In genomic region chr11:7637447-7638157, GRCh38 we compare ENCODE assay signal across 10 cellular contexts. TPM values are rescaled to one million over a fixed set of nuclear protein-coding genes. Genes with fewer than 3 reads are reported as not detected.
DNase-seq lines count a peak whose midpoint lies in the region; ATAC-seq and TF ChIP-seq lines count a peak whose summit lies in the region.
"Had no signal": no experiment of that assay in that cellular context is flagged by ENCODE, and none has a peak within 500 bp of the region (broad histone marks: within the 10 kb centered on the region; RNA-seq: fewer than 3 reads in every experiment).

No MANE protein-coding gene starts in this region.

- CTCF ChIA-PET in BJ (lab: Yijun Ruan, JAX) = interaction anchor here (1.0 to 4.2 kb wide), 6 partner anchors 10 to 66 kb away, joined by 4 to 26 read pairs (median 6); no protein-coding TSS in a partner anchor

- H3K4me3 ChIP-seq in BJ (ENCODE audit: low read depth, low read length) (no peak overlapping the region), adipocyte (ENCODE audit: low read length) (no peak overlapping the region), skeletal muscle cell (ENCODE audit: low read depth, low read length) (no peak overlapping the region), smooth muscle cell (no peak overlapping the region)
- H3K4me3 ChIP-seq: right lobe of liver had no signal

- DNase-seq in BJ (ENCODE audit: low read depth) (peak; percentile 46), adipocyte (ENCODE audit: low read depth) (peak; percentile 81), fibroblast of the conjunctiva (ENCODE audit: low read depth) (peak; percentile 87), skeletal muscle cell (ENCODE audit: low read depth) (peak; percentile 23), HT-29 (ENCODE audit: low spot score) (no peak), smooth muscle cell (lab: John Stamatoyannopoulos, UW; ENCODE audit: unreplicated experiment) (no peak)
- DNase-seq in stimulated activated naive CD4-positive, alpha-beta T cell (lab: John Stamatoyannopoulos, UW) = no peak
- DNase-seq: COR-L47, right lobe of liver had no signal

- H3K79me2 ChIP-seq in smooth muscle cell (ENCODE audit: low read depth) = no peaks in the 10 kb centered on the region

- WGBS in smooth muscle cell (ENCODE audit: low lambda C conversion rate) = 61% methylated on average over 7 of the region's 7 CpGs

- no peaks in the 10 kb centered on the region for H3K9me3 ChIP-seq in adipocyte (ENCODE audit: control insufficient read depth, low read length)
- H3K9me3 ChIP-seq in smooth muscle cell (replicated peaks; ENCODE audit: low read depth) = no peaks in the 10 kb centered on the region
- H3K9me3 ChIP-seq: right lobe of liver had no signal

- no peak for ATAC-seq in GM21529 (IDR thresholded peaks at IDR 0.05; ENCODE audit: unreplicated experiment)
- ATAC-seq: right lobe of liver had no signal

- H3K4me2 ChIP-seq in smooth muscle cell = no peak overlapping the region

- H4K20me1 ChIP-seq in smooth muscle cell (ENCODE audit: low read depth) = no peaks in the 10 kb centered on the region

- POLR2A ChIA-PET in BJ (lab: Charles Lee) = interaction anchor here (0.6 kb wide), 1 partner anchor 54 kb away, joined by 3 read pairs; no protein-coding TSS in a partner anchor

- H2AFZ ChIP-seq in smooth muscle cell (ENCODE audit: low read depth) = no peak overlapping the region

- H3K27ac ChIP-seq in smooth muscle cell (ENCODE audit: low read depth) = no peak overlapping the region
- H3K27ac ChIP-seq: right lobe of liver had no signal

- H3F3A ChIP-seq in smooth muscle cell (ENCODE audit: low read depth) = no peaks in the 10 kb centered on the region

- peaks cover 25% of the 10 kb centered on the region for H3K4me1 ChIP-seq in adipocyte (ENCODE audit: control insufficient read depth, insufficient read depth, low read length)
- H3K4me1 ChIP-seq in smooth muscle cell (ENCODE audit: low read depth) = no peaks in the 10 kb centered on the region

- TF ChIP-seq CTCF in BJ (IDR thresholded peaks at IDR 0.05; ENCODE audit: insufficient read depth, low read depth, low read length) = no peak
- no peak for TF ChIP-seq CTCF in smooth muscle cell (IDR thresholded peaks at IDR 0.05; ENCODE audit: borderline replicate concordance, insufficient read depth, poor library complexity, severe bottlenecking)

- H3K36me3 ChIP-seq in BJ (ENCODE audit: control insufficient read depth, insufficient read depth, low read length) (peaks cover 22% of the 10 kb centered on the region), adipocyte (ENCODE audit: control insufficient read depth, insufficient read depth, low read length, severe bottlenecking) (peaks cover 61% of the 10 kb centered on the region), smooth muscle cell (ENCODE audit: low read depth) (no peaks in the 10 kb centered on the region)

- H3K9ac ChIP-seq in adipocyte (ENCODE audit: low read length) (no peak overlapping the region), smooth muscle cell (ENCODE audit: low read depth) (no peak overlapping the region)

- no peaks in the 10 kb centered on the region for H3K27me3 ChIP-seq in BJ (ENCODE audit: control insufficient read depth, insufficient read depth, low read length)
- no peaks in the 10 kb centered on the region for H3K27me3 ChIP-seq in adipocyte (replicated peaks; ENCODE audit: control insufficient read depth, insufficient read depth, low read length)
- no peaks in the 10 kb centered on the region for H3K27me3 ChIP-seq in smooth muscle cell (ENCODE audit: low read depth)
- H3K27me3 ChIP-seq: right lobe of liver had no signal

RNA-seq across cellular contexts. Expression of gene CYB5R2, which starts 35.7 kb away (rescaled TPM):
- polyA plus RNA-seq in BJ (2011; rRNA removed) = 48.9 and 49.6 TPM in 2 replicates
- 21.1 and 27.4 TPM in 2 replicates for polyA minus RNA-seq in BJ (2011; rRNA and poly(A)+ RNA removed)
- total RNA-seq in HT-29 (2014; rRNA removed; shearing (Covaris generic)) = 0.13 and 2.5 TPM in 2 replicates
- 32.4 and 45.2 TPM in 2 replicates for total RNA-seq in smooth muscle cell
- polyA plus RNA-seq in smooth muscle cell = 45.1 and 48.1 TPM in 2 replicates

Comparison
In these comparisons a context has a peak if more than half of its experiments do, and no peak if none do; other contexts are left out.
1. DNase-seq: peak in BJ (single experiment), adipocyte (single experiment), fibroblast of the conjunctiva (single experiment) and skeletal muscle cell (single experiment); none in HT-29 (single experiment), stimulated activated naive CD4-positive, alpha-beta T cell (0 of 6) and smooth muscle cell (single experiment).